ENCODE assay signal across 19 cellular contexts in the genomic region with DNA sequence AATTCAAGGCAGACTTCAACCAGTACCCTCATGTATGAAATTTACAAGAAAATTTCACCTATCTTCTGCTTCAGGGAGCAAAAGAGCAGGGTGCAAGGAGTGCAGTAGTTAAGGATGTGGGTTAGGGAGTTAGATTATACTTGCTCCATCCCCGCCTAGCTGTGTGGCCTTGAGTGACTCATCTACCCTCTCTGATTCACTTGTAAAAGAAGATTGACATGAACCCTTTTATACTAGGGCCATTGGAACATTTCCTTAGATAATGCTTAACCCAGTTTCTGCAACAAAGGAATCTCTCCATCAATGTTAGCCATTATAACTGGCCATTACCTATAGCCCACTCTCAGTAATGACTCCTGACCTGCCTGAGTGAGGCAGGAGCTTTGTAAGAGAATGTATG.
"Had no signal": no experiment of that assay in that cellular context is flagged by ENCODE, and none has a peak within 500 bp of the region (broad histone marks: within the 10 kb centered on the region; RNA-seq: fewer than 3 reads in every experiment).

No MANE protein-coding gene starts in this region.

- H3K79me2 ChIP-seq: hepatocyte had no signal

- H3K27ac ChIP-seq: brain microvascular endothelial cell, esophagus squamous epithelium, hepatocyte, left ventricle myocardium inferior, right atrium auricular region, skin epidermis, stomach, WERI-Rb-1 had no signal

- H3K4me3 ChIP-seq: esophagus squamous epithelium, hepatocyte, left ventricle myocardium inferior, right atrium auricular region, skin epidermis, stomach, thoracic aorta had no signal

- ATAC-seq: activated T-helper 17 cell treated with anti-CD3 and anti-CD28 coated beads, Interleukin-2, amount 50 U/mL, for 72 hours; T-helper 17 cell had no signal

- H3K36me3 ChIP-seq: brain microvascular endothelial cell, esophagus squamous epithelium, left ventricle myocardium inferior, right atrium auricular region, stomach, thoracic aorta, WERI-Rb-1 had no signal

- H3K9me3 ChIP-seq: esophagus squamous epithelium, left ventricle myocardium inferior, right atrium auricular region, stomach, thoracic aorta had no signal

- DNase-seq: activated CD4-positive, alpha-beta T cell treated with anti-CD3 and anti-CD28 coated beads for 1 hour; activated naive CD4-positive, alpha-beta T cell; activated naive CD8-positive, alpha-beta T cell treated with anti-CD3 and anti-CD28 coated beads, Interleukin-2, amount 10 ng/mL, durations not matched to agents 7 days and 5 days; aorta; brain microvascular endothelial cell; cortex of kidney; effector CD4-positive, alpha-beta T cell; esophagus squamous epithelium; islet precursor cell; left ventricle myocardium inferior; stimulated activated CD4-positive, alpha-beta T cell treated with anti-CD3 and anti-CD28 coated beads, Interleukin-4, amount 100 ng/mL, for 1 hour; stomach; T-helper 17 cell; WERI-Rb-1 had no signal

- H2AFZ ChIP-seq: hepatocyte had no signal

- H3K27me3 ChIP-seq: brain microvascular endothelial cell, esophagus squamous epithelium, right atrium auricular region had no signal

- H3K4me2 ChIP-seq: hepatocyte had no signal
